ENCODE assay signal across 8 cellular contexts in the genomic region with DNA sequence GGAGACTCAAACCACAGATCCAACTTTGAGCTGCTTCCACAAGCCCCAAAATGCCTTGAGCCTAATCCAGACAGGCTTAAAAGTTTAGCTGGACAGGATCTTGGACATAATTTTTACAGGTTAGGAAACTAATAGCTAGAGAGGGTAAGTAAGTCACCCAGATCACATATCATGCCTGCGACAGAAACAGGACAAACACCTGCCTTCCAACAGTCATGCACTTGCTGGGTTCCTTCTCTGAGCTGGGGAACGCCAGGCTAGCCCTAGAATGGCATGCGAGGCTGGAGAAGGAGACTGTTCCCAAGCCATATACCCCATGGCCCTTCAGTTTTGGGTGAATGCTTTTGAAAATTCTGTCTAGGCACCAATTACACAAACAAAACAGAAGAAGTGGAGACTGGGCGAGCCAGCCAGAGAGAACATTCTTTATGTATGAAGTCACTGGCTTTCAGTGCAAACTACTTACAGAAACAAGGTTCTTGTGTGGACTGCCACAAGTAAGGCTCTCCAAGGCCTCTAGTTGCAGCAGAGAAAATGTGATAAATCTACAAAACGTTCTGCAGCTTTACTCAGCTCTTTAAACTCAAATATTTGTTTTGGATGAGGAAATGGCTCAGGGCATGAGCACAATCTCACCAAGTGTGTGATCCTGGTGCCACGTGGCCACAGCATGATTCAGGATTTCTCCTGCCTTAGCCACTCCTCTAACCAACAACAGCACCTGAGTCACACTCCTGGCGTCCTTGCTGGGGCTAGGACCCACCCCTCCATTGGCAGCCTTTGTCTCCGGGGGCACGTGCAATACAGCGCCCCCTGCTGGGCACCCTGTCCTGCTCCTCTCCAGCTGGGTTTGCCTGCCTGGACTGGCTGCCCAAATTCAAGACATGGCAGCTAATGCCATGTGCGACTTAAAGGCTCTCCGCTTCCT.
DNase-seq lines count a peak whose midpoint lies in the region; ATAC-seq and TF ChIP-seq lines count a peak whose summit lies in the region.

No MANE protein-coding gene starts in this region.

- no peaks in the 10 kb centered on the region for H3K36me3 ChIP-seq in left ventricle myocardium inferior

- peak in 9 of 10 experiments; percentile 19 to 55 (median 35) for DNase-seq in CD4-positive, alpha-beta T cell
- peak; percentile 70 to 75 for DNase-seq in SHP77 (lab: John Stamatoyannopoulos, UW)
- DNase-seq in activated naive CD8-positive, alpha-beta T cell treated with anti-CD3 and anti-CD28 coated beads for 36 hours: peak; percentile 59
- DNase-seq in left ventricle myocardium inferior: peak; percentile 42
- DNase-seq in retina: peak; percentile 49

- intact Hi-C loops in CD4-positive, alpha-beta T cell (cut with DNase I, micrococcal nuclease): no loop called here
- intact Hi-C loops in left ventricle myocardium inferior (cut with micrococcal nuclease): loop anchor here (10.0 kb wide), 1 partner anchor 149 kb away; no protein-coding TSS in a partner anchor

- no peak overlapping the region for H3K27ac ChIP-seq in CD4-positive, alpha-beta T cell (ENCODE audit: low read depth, low read length)
- H3K27ac ChIP-seq in left ventricle myocardium inferior (replicated peaks): peak overlapping the region; percentile 72

- H3K27me3 Mint-ChIP-seq in CD4-positive, alpha-beta T cell: no peaks in the 10 kb centered on the region
- H3K27me3 Mint-ChIP-seq in activated naive CD8-positive, alpha-beta T cell treated with anti-CD3 and anti-CD28 coated beads for 36 hours: no peaks in the 10 kb centered on the region

- TF ChIP-seq CTCF in CD4-positive, alpha-beta T cell (IDR thresholded peaks at IDR 0.05): peak; percentile 70
- peak; percentile 73 for TF ChIP-seq CTCF in left ventricle myocardium inferior (IDR thresholded peaks at IDR 0.05; ENCODE audit: borderline replicate concordance)

- ATAC-seq in CD4-positive, alpha-beta T cell (ENCODE audit: poor library complexity): peak; percentile 75
- ATAC-seq in HG02885 (IDR thresholded peaks at IDR 0.05; ENCODE audit: poor library complexity, unreplicated experiment) (peak; percentile 66), GM19463 (IDR thresholded peaks at IDR 0.05; ENCODE audit: unreplicated experiment) (no peak), HG03175 (IDR thresholded peaks at IDR 0.05; ENCODE audit: unreplicated experiment) (no peak)

- no peaks in the 10 kb centered on the region for H3K9me3 Mint-ChIP-seq in CD4-positive, alpha-beta T cell
- no peaks in the 10 kb centered on the region for H3K9me3 Mint-ChIP-seq in activated naive CD8-positive, alpha-beta T cell treated with anti-CD3 and anti-CD28 coated beads for 36 hours

- H3K36me3 Mint-ChIP-seq in CD4-positive, alpha-beta T cell (ENCODE audit: low read depth): no peaks in the 10 kb centered on the region
- H3K36me3 Mint-ChIP-seq in activated naive CD8-positive, alpha-beta T cell treated with anti-CD3 and anti-CD28 coated beads for 36 hours: no peaks in the 10 kb centered on the region

- H3K27ac Mint-ChIP-seq in CD4-positive, alpha-beta T cell: no peak overlapping the region
- no peak overlapping the region for H3K27ac Mint-ChIP-seq in activated naive CD8-positive, alpha-beta T cell treated with anti-CD3 and anti-CD28 coated beads for 36 hours

- POLR2A ChIA-PET in CD4-positive, alpha-beta T cell (lab: Charles Lee): interaction anchor here (0.6 to 7.0 kb wide), 7 partner anchors 12 to 809 kb away, joined by 3 to 53 read pairs (median 4); no protein-coding TSS in a partner anchor

- no peaks in the 10 kb centered on the region for H3K27me3 ChIP-seq in CD4-positive, alpha-beta T cell (ENCODE audit: control insufficient read depth, insufficient read depth, low read length)
- H3K27me3 ChIP-seq in left ventricle myocardium inferior (ENCODE audit: low read depth): no peaks in the 10 kb centered on the region

- peaks cover 30% of the 10 kb centered on the region for H3K4me1 ChIP-seq in left ventricle myocardium inferior

- H3K4me1 Mint-ChIP-seq in CD4-positive, alpha-beta T cell (ENCODE audit: low read depth): peaks cover 52% of the 10 kb centered on the region
- H3K4me1 Mint-ChIP-seq in activated naive CD8-positive, alpha-beta T cell treated with anti-CD3 and anti-CD28 coated beads for 36 hours: peaks cover 2% of the 10 kb centered on the region

- H3K4me3 ChIP-seq in left ventricle myocardium inferior: no peak overlapping the region

- H3K4me3 Mint-ChIP-seq in CD4-positive, alpha-beta T cell: no peak overlapping the region
- H3K4me3 Mint-ChIP-seq in activated naive CD8-positive, alpha-beta T cell treated with anti-CD3 and anti-CD28 coated beads for 36 hours: no peak overlapping the region

- CTCF ChIA-PET in CD4-positive, alpha-beta T cell (lab: Charles Lee): interaction anchor here (0.6 to 2.0 kb wide), 13 partner anchors 9 to 191 kb away, joined by 3 to 19 read pairs (median 4); partner anchors contain the start of gene UBL3

- H3K9me3 ChIP-seq in CD4-positive, alpha-beta T cell (ENCODE audit: control insufficient read depth, low read length): no peaks in the 10 kb centered on the region
- no peaks in the 10 kb centered on the region for H3K9me3 ChIP-seq in left ventricle myocardium inferior (replicated peaks)

Comparison
In these comparisons a context has a peak if more than half of its experiments do, and no peak if none do; other contexts are left out.
1. ATAC-seq: peak in CD4-positive, alpha-beta T cell (single experiment) and HG02885 (single experiment); none in GM19463 (single experiment) and HG03175 (single experiment).
2. Peak in every context shown above with its lines, with median percentiles within 50 percentile points of each other: DNase-seq.